In genomic region chr6:30600576-30600975, GRCh38 we compare ENCODE assay signal across 11 cellular contexts. TPM values are rescaled to one million over a fixed set of nuclear protein-coding genes. Genes with fewer than 3 reads are reported as not detected.
DNase-seq lines count a peak whose midpoint lies in the region; ATAC-seq, FAIRE-seq and TF ChIP-seq lines count a peak whose summit lies in the region.
"Had no signal": no experiment of that assay in that cellular context is flagged by ENCODE, and none has a peak within 500 bp of the region (broad histone marks: within the 10 kb centered on the region; RNA-seq: fewer than 3 reads in every experiment).

No MANE protein-coding gene starts in this region.

- H3K27me3 ChIP-seq in H1 (replicated peaks in 1 of 4; ENCODE audit: control insufficient read depth in 3 of 4, extremely low read depth in 1 of 4, insufficient read depth in 3 of 4, low read length in 3 of 4), result no peaks in the 10 kb centered on the region
- no peaks in the 10 kb centered on the region for H3K27me3 ChIP-seq in MM.1S (replicated peaks; ENCODE audit: insufficient read depth, low read length)
- H3K27me3 ChIP-seq: vagina had no signal

- ATAC-seq in stimulated activated naive CD8-positive, alpha-beta T cell treated with anti-CD3 and anti-CD28 coated beads, Interleukin-15, Interleukin-2, amounts not matched to agents 100 U/mL and 50 U/mL, for 24 hours, result no peak
- no peak for ATAC-seq in GM21526 (IDR thresholded peaks at IDR 0.05; ENCODE audit: low FRiP score, unreplicated experiment)

- H3K9me2 ChIP-seq in MM.1S (replicated peaks; ENCODE audit: insufficient read depth, low read length), result no peaks in the 10 kb centered on the region

- peaks cover 26% of the 10 kb centered on the region for H3K4me1 Mint-ChIP-seq in stimulated activated naive CD8-positive, alpha-beta T cell treated with anti-CD3 and anti-CD28 coated beads, Interleukin-15, Interleukin-2, amounts not matched to agents 100 ng/mL and 50 ng/mL, for 24 hours (ENCODE audit: low read depth)

- H3K9me3 Mint-ChIP-seq in stimulated activated naive CD8-positive, alpha-beta T cell treated with anti-CD3 and anti-CD28 coated beads, Interleukin-15, Interleukin-2, amounts not matched to agents 100 ng/mL and 50 ng/mL, for 24 hours, result no peaks in the 10 kb centered on the region

- H2BK20ac ChIP-seq in H1 (ENCODE audit: low read length), result no peak overlapping the region

- H3K79me1 ChIP-seq in H1 (ENCODE audit: low read depth, low read length), result no peaks in the 10 kb centered on the region; the same call in none of the 2 replicates

- no peak overlapping the region for H3K4ac ChIP-seq in H1 (replicated peaks; ENCODE audit: insufficient read length, low read depth, low read length)

- H3K4me3 ChIP-seq in H1 (ENCODE audit: extremely low read depth in 1 of 4, insufficient read depth in 2 of 4, low read depth in 3 of 4, low read length in 4 of 4), result no peak overlapping the region
- no peak overlapping the region for H3K4me3 ChIP-seq in MM.1S (ENCODE audit: low read length)
- H3K4me3 ChIP-seq: vagina had no signal

- H3K18ac ChIP-seq in H1 (ENCODE audit: extremely low read depth, low read length), result no peak overlapping the region

- 96% methylated on average over 10 of the region's 10 CpGs; no CpG with 5 or more reads in 1 of the 2 experiments for WGBS in H1 (ENCODE audit: extremely low coverage in 1 of 2, insufficient coverage in 1 of 2, insufficient read length in 1 of 2, insufficient replicate concordance in 2 of 2, low coverage in 1 of 2, low lambda C conversion rate in 2 of 2, missing lambda C conversion rate in 1 of 2), 2 experiments

- H3K9me3 ChIP-seq in H1 (ENCODE audit: insufficient read depth in 2 of 2, low read depth in 1 of 2, low read length in 1 of 2) (no peaks in the 10 kb centered on the region), MM.1S (replicated peaks; ENCODE audit: insufficient read depth, low read length) (no peaks in the 10 kb centered on the region)
- H3K9me3 ChIP-seq: vagina had no signal

- POLR2A ChIA-PET in H1 (lab: Charles Lee; ENCODE audit: partially characterized antibody), result interaction anchor here (0.6 to 21.6 kb wide), 35 partner anchors 10 to 479 kb away, joined by 3 to 712 read pairs (median 4); partner anchors contain the start of genes ATAT1, C6orf136, DHX16 and GNL1

- H3K27ac ChIP-seq in H1 (ENCODE audit: low read depth, low read length) (no peak overlapping the region), MM.1S (ENCODE audit: low read length) (no peak overlapping the region)
- H3K27ac ChIP-seq: vagina had no signal

- no peak overlapping the region for H3K23ac ChIP-seq in H1 (ENCODE audit: insufficient read length)

- H2BK15ac ChIP-seq in H1 (ENCODE audit: low read length), result no peak overlapping the region

- no peak overlapping the region for H4K8ac ChIP-seq in H1 (ENCODE audit: extremely low read depth, insufficient read depth, low read length)

- H3K36me3 ChIP-seq in H1 (ENCODE audit: control insufficient read depth in 2 of 4, insufficient read depth in 4 of 4, low read length in 3 of 4), result peaks cover 42 to 53% (median 49%) of the 10 kb centered on the region in 4 experiments
- peaks cover 34% of the 10 kb centered on the region for H3K36me3 ChIP-seq in MM.1S (replicated peaks; ENCODE audit: insufficient read depth, low read length)

- H3K56ac ChIP-seq in H1 (replicated peaks; ENCODE audit: insufficient read length, low read depth, low read length), result no peak overlapping the region

- H2AK5ac ChIP-seq in H1 (ENCODE audit: low read depth, low read length), result no peak overlapping the region

- H3K4me3 Mint-ChIP-seq in stimulated activated naive CD8-positive, alpha-beta T cell treated with anti-CD3 and anti-CD28 coated beads, Interleukin-15, Interleukin-2, amounts not matched to agents 100 ng/mL and 50 ng/mL, for 24 hours, result no peak overlapping the region

- H2BK5ac ChIP-seq in H1 (ENCODE audit: low read depth, low read length), result no peak overlapping the region

- TF ChIP-seq RAD21 in H1 (IDR thresholded peaks at IDR 0.05 in 1 of 2, conservative IDR thresholded peaks at IDR 0.05 in 1 of 2; ENCODE audit: low read depth in 2 of 2, low read length in 2 of 2), result no peak

- no peak for DNase-seq in stimulated activated naive CD8-positive, alpha-beta T cell treated with anti-CD3 and anti-CD28 coated beads, Interleukin-15, Interleukin-2, amounts not matched to agents 100 U/mL and 50 U/mL, for 24 hours
- DNase-seq in H1 (ENCODE audit: low read depth in 1 of 2, low spot score in 2 of 2) (no peak), COLO668 (lab: John Stamatoyannopoulos, UW; ENCODE audit: unreplicated experiment) (no peak), MM.1S (no peak)
- DNase-seq: central memory CD4-positive, alpha-beta T cell; COR-L47; Kasumi-1; kidney glomerular epithelial cell had no signal

- H4K20me1 ChIP-seq in H1 (replicated peaks in 1 of 2; ENCODE audit: control insufficient read depth in 1 of 2, insufficient read depth in 2 of 2, low read length in 2 of 2), result peaks cover 9 to 33% of the 10 kb centered on the region in 2 experiments
- H4K20me1 ChIP-seq in MM.1S (ENCODE audit: insufficient read depth, low read length), result peaks cover 14% of the 10 kb centered on the region; the same call in 1 of the 2 replicates

- FAIRE-seq in H1 (lab: Jason Lieb, UNC), result no peak

- H3K79me2 ChIP-seq in H1 (ENCODE audit: control insufficient read depth in 1 of 2, insufficient read depth in 2 of 2, low read length in 2 of 2) (no peaks in the 10 kb centered on the region), MM.1S (ENCODE audit: low read length) (peaks cover 11% of the 10 kb centered on the region)

- H2AFZ ChIP-seq in H1 (ENCODE audit: low read length) (no peak overlapping the region), MM.1S (ENCODE audit: low read length) (no peak overlapping the region)

- no peaks in the 10 kb centered on the region for H3K27me3 Mint-ChIP-seq in stimulated activated naive CD8-positive, alpha-beta T cell treated with anti-CD3 and anti-CD28 coated beads, Interleukin-15, Interleukin-2, amounts not matched to agents 100 ng/mL and 50 ng/mL, for 24 hours

- no peak overlapping the region for H2BK12ac ChIP-seq in H1 (ENCODE audit: low read depth, low read length)

- no peak for TF ChIP-seq CTCF in H1 (IDR thresholded peaks at IDR 0.05; ENCODE audit: control extremely low read depth in 1 of 3, insufficient read depth in 1 of 3, low read depth in 1 of 3, low read length in 3 of 3)
- TF ChIP-seq CTCF in MM.1S (IDR thresholded peaks at IDR 0.05; ENCODE audit: low read length), result no peak

- TF ChIP-seq EP300 in H1 (IDR thresholded peaks at IDR 0.05; ENCODE audit: borderline replicate concordance in 1 of 2, low read depth in 2 of 2, low read length in 2 of 2), result no peak

- H4K5ac ChIP-seq in H1 (ENCODE audit: insufficient read length, low read depth, low read length), result no peak overlapping the region

- peaks cover 67% of the 10 kb centered on the region for H3F3A ChIP-seq in MM.1S (ENCODE audit: insufficient read depth, low read length)

- H4K91ac ChIP-seq in H1 (replicated peaks; ENCODE audit: insufficient read length, low read length), result no peak overlapping the region

- TF ChIP-seq POLR2A in H1 (IDR thresholded peaks at IDR 0.05; ENCODE audit: control extremely low read depth in 1 of 2, low read depth in 2 of 2, low read length in 2 of 2), result no peak; a peak in 1 of 3 replicates

- H3K36me3 Mint-ChIP-seq in stimulated activated naive CD8-positive, alpha-beta T cell treated with anti-CD3 and anti-CD28 coated beads, Interleukin-15, Interleukin-2, amounts not matched to agents 100 ng/mL and 50 ng/mL, for 24 hours (ENCODE audit: low read depth), result peaks cover 66% of the 10 kb centered on the region

- H3K4me2 ChIP-seq in H1 (ENCODE audit: insufficient read depth in 1 of 2, low read depth in 2 of 2, low read length in 2 of 2) (no peak overlapping the region), MM.1S (ENCODE audit: low read depth, low read length) (no peak overlapping the region)

- H2BK120ac ChIP-seq in H1 (replicated peaks; ENCODE audit: low read depth, low read length), result no peak overlapping the region

- H3K14ac ChIP-seq in H1 (ENCODE audit: insufficient read length), result no peak overlapping the region

- CTCF ChIA-PET in H1 (lab: Charles Lee; ENCODE audit: partially characterized antibody), result interaction anchor here (0.7 to 5.7 kb wide), 9 partner anchors 10 to 118 kb away, joined by 3 to 37 read pairs (median 4); no protein-coding TSS in a partner anchor

- H3K4me1 ChIP-seq in H1 (replicated peaks in 1 of 4; ENCODE audit: control insufficient read depth in 3 of 4, insufficient read depth in 4 of 4, low read length in 3 of 4) (no peaks in the 10 kb centered on the region), MM.1S (ENCODE audit: low read length) (no peaks in the 10 kb centered on the region)
- H3K4me1 ChIP-seq: vagina had no signal

- H3K27ac Mint-ChIP-seq in stimulated activated naive CD8-positive, alpha-beta T cell treated with anti-CD3 and anti-CD28 coated beads, Interleukin-15, Interleukin-2, amounts not matched to agents 100 ng/mL and 50 ng/mL, for 24 hours, result peak overlapping the region; percentile 1

- H3K9ac ChIP-seq in H1 (replicated peaks in 1 of 4; ENCODE audit: extremely low read depth in 1 of 4, low read depth in 3 of 4, low read length in 3 of 4) (no peak overlapping the region), MM.1S (ENCODE audit: low read length) (no peak overlapping the region)

- no peaks in the 10 kb centered on the region; the same call in 1 of the 2 replicates for H3K23me2 ChIP-seq in H1 (ENCODE audit: low read depth, low read length)

RNA-seq across cellular contexts. Expression of gene PPP1R10, which starts 16.5 kb away (rescaled TPM):
- total RNA-seq in H1 (2021; fragmentation: NEBNext Ultra II Directional; extraction: Animal tissue kit (Norgen Biotek cat#: 25700)), result 78.9 and 89.1 TPM in 2 replicates
- polyA plus RNA-seq in H1 (2011; rRNA removed), result 23.9 and 25.3 TPM in 2 replicates
- 23.3 TPM for polyA plus RNA-seq in H1 (2011; cell fraction: cytosol; rRNA removed)
- polyA plus RNA-seq in H1 (2011; cell fraction: nucleus; rRNA removed), result 60.2 TPM
- 37.2 to 51.4 TPM (median 42.0 TPM) in 4 replicates for polyA plus RNA-seq in H1 (2012, experiment 1 of 2)
- polyA plus RNA-seq in H1 (2012, experiment 2 of 2), result 36.9 TPM
- 84.8 TPM for polyA plus RNA-seq in H1 (2013, experiment 1 of 2)
- polyA plus RNA-seq in H1 (2013, experiment 2 of 2), result 78.1 TPM
- 110 and 129 TPM in 2 replicates for polyA minus RNA-seq in H1 (2011; rRNA and poly(A)+ RNA removed)
- polyA minus RNA-seq in H1 (2011; cell fraction: cytosol; rRNA and poly(A)+ RNA removed), result 38.1 TPM
- polyA minus RNA-seq in H1 (2011; cell fraction: nucleus; rRNA and poly(A)+ RNA removed), result 293 TPM

RNA-seq across cellular contexts. Expression of gene MRPS18B, which starts 17.1 kb away (rescaled TPM):
- 57.8 and 60.7 TPM in 2 replicates for total RNA-seq in H1 (2021; fragmentation: NEBNext Ultra II Directional; extraction: Animal tissue kit (Norgen Biotek cat#: 25700))
- polyA plus RNA-seq in H1 (2011; rRNA removed), result 75.8 and 83.3 TPM in 2 replicates
- polyA plus RNA-seq in H1 (2011; cell fraction: cytosol; rRNA removed), result 85.9 TPM
- polyA plus RNA-seq in H1 (2011; cell fraction: nucleus; rRNA removed), result 59.8 TPM
- polyA plus RNA-seq in H1 (2012, experiment 1 of 2), result 57.4 to 62.5 TPM (median 60.3 TPM) in 4 replicates
- 75.9 TPM for polyA plus RNA-seq in H1 (2012, experiment 2 of 2)
- 54.3 TPM for polyA plus RNA-seq in H1 (2013, experiment 1 of 2)
- polyA plus RNA-seq in H1 (2013, experiment 2 of 2), result 49.2 TPM
- 69.9 and 81.4 TPM in 2 replicates for polyA minus RNA-seq in H1 (2011; rRNA and poly(A)+ RNA removed)
- 47.1 TPM for polyA minus RNA-seq in H1 (2011; cell fraction: cytosol; rRNA and poly(A)+ RNA removed)
- 20.3 TPM for polyA minus RNA-seq in H1 (2011; cell fraction: nucleus; rRNA and poly(A)+ RNA removed)

RNA-seq across cellular contexts. Expression of gene ATAT1, which starts 26.1 kb away (rescaled TPM):
- 14.6 and 15.9 TPM in 2 replicates for total RNA-seq in H1 (2021; fragmentation: NEBNext Ultra II Directional; extraction: Animal tissue kit (Norgen Biotek cat#: 25700))
- 14.4 and 18.3 TPM in 2 replicates for polyA plus RNA-seq in H1 (2011; rRNA removed)
- 13.0 TPM for polyA plus RNA-seq in H1 (2011; cell fraction: cytosol; rRNA removed)
- 53.3 TPM for polyA plus RNA-seq in H1 (2011; cell fraction: nucleus; rRNA removed)
- polyA plus RNA-seq in H1 (2012, experiment 1 of 2), result 19.7 to 26.3 TPM (median 22.8 TPM) in 4 replicates
- polyA plus RNA-seq in H1 (2012, experiment 2 of 2), result 15.1 TPM
- polyA plus RNA-seq in H1 (2013, experiment 1 of 2), result 23.4 TPM
- 20.1 TPM for polyA plus RNA-seq in H1 (2013, experiment 2 of 2)
- 10.8 and 14.8 TPM in 2 replicates for polyA minus RNA-seq in H1 (2011; rRNA and poly(A)+ RNA removed)
- polyA minus RNA-seq in H1 (2011; cell fraction: cytosol; rRNA and poly(A)+ RNA removed), result 7.1 TPM
- 16.1 TPM for polyA minus RNA-seq in H1 (2011; cell fraction: nucleus; rRNA and poly(A)+ RNA removed)

RNA-seq across cellular contexts. Expression of gene ABCF1, which starts 29.3 kb away (rescaled TPM):
- 119 and 123 TPM in 2 replicates for total RNA-seq in H1 (2021; fragmentation: NEBNext Ultra II Directional; extraction: Animal tissue kit (Norgen Biotek cat#: 25700))
- 48.8 and 59.5 TPM in 2 replicates for polyA plus RNA-seq in H1 (2011; rRNA removed)
- 71.0 TPM for polyA plus RNA-seq in H1 (2011; cell fraction: cytosol; rRNA removed)
- 104 TPM for polyA plus RNA-seq in H1 (2011; cell fraction: nucleus; rRNA removed)
- polyA plus RNA-seq in H1 (2012, experiment 1 of 2), result 112 to 134 TPM (median 123 TPM) in 4 replicates
- 36.5 TPM for polyA plus RNA-seq in H1 (2012, experiment 2 of 2)
- polyA plus RNA-seq in H1 (2013, experiment 1 of 2), result 91.5 TPM
- 94.1 TPM for polyA plus RNA-seq in H1 (2013, experiment 2 of 2)
- polyA minus RNA-seq in H1 (2011; rRNA and poly(A)+ RNA removed), result 84.1 and 96.9 TPM in 2 replicates
- 62.4 TPM for polyA minus RNA-seq in H1 (2011; cell fraction: cytosol; rRNA and poly(A)+ RNA removed)
- polyA minus RNA-seq in H1 (2011; cell fraction: nucleus; rRNA and poly(A)+ RNA removed), result 48.9 TPM

RNA-seq across cellular contexts. Expression of gene PRR3, which starts 43.5 kb away (rescaled TPM):
- total RNA-seq in H1 (2021; fragmentation: NEBNext Ultra II Directional; extraction: Animal tissue kit (Norgen Biotek cat#: 25700)), result 10.5 and 11.6 TPM in 2 replicates
- polyA plus RNA-seq in H1 (2011; rRNA removed), result 24.2 and 24.3 TPM in 2 replicates
- polyA plus RNA-seq in H1 (2011; cell fraction: cytosol; rRNA removed), result 16.3 TPM
- 20.5 TPM for polyA plus RNA-seq in H1 (2011; cell fraction: nucleus; rRNA removed)
- 10.3 to 11.8 TPM (median 11.1 TPM) in 4 replicates for polyA plus RNA-seq in H1 (2012, experiment 1 of 2)
- polyA plus RNA-seq in H1 (2012, experiment 2 of 2), result 7.9 TPM
- 13.5 TPM for polyA plus RNA-seq in H1 (2013, experiment 1 of 2)
- 11.3 TPM for polyA plus RNA-seq in H1 (2013, experiment 2 of 2)
- polyA minus RNA-seq in H1 (2011; rRNA and poly(A)+ RNA removed), result 17.6 and 20.3 TPM in 2 replicates
- 5.6 TPM for polyA minus RNA-seq in H1 (2011; cell fraction: cytosol; rRNA and poly(A)+ RNA removed)
- polyA minus RNA-seq in H1 (2011; cell fraction: nucleus; rRNA and poly(A)+ RNA removed), result 17.8 TPM
